19 cellular contexts compared by ENCODE assay signal in genomic region chr6:6993503-6994237, GRCh38.
DNase-seq lines count a peak whose midpoint lies in the region; ATAC-seq, FAIRE-seq and TF ChIP-seq lines count a peak whose summit lies in the region.
"Had no signal": no experiment of that assay in that cellular context is flagged by ENCODE, and none has a peak within 500 bp of the region (broad histone marks: within the 10 kb centered on the region; RNA-seq: fewer than 3 reads in every experiment).

No MANE protein-coding gene starts in this region.

- H3K79me2 ChIP-seq in MM.1S (ENCODE audit: low read length): no peaks in the 10 kb centered on the region

- peaks cover 26% of the 10 kb centered on the region for H3K4me1 ChIP-seq in left ventricle myocardium inferior
- peaks cover 13 to 17% (median 14%) of the 10 kb centered on the region in 3 donors for H3K4me1 ChIP-seq in pancreas
- no peaks in the 10 kb centered on the region for H3K4me1 ChIP-seq in MM.1S (ENCODE audit: low read length)
- H3K4me1 ChIP-seq: SJCRH30 had no signal

- H4K20me1 ChIP-seq in MM.1S (ENCODE audit: insufficient read depth, low read length): no peaks in the 10 kb centered on the region

- H2AFZ ChIP-seq in MM.1S (ENCODE audit: low read length): no peak overlapping the region

- DNase-seq in left ventricle myocardium inferior (no peak), cardiac septum (ENCODE audit: low spot score) (no peak), fibroblast of the aortic adventitia (ENCODE audit: low read depth) (peak; percentile 11), pancreas (no peak), NCI-H69 (lab: John Stamatoyannopoulos, UW) (no peak), MM.1S (no peak), T-helper 1 cell (no peak)
- DNase-seq: C1 segment of cervical spinal cord, DMS 273 treated with DMSO at 0.1 percent for 48 hours, HFFc6, KBM-7, NCI-H1105, NCI-H187, NCI-H524, SJCRH30 had no signal

- H3K9me2 ChIP-seq in MM.1S (replicated peaks; ENCODE audit: insufficient read depth, low read length): no peaks in the 10 kb centered on the region

- H3K36me3 ChIP-seq in left ventricle myocardium inferior: no peaks in the 10 kb centered on the region
- no peaks in the 10 kb centered on the region for H3K36me3 ChIP-seq in pancreas
- H3K36me3 ChIP-seq in MM.1S (replicated peaks; ENCODE audit: insufficient read depth, low read length): no peaks in the 10 kb centered on the region
- H3K36me3 ChIP-seq: SJCRH30 had no signal

- intact Hi-C loops in left ventricle myocardium inferior (cut with micrococcal nuclease) (no loop called here), cardiac septum (cut with DNase I) (no loop called here), pancreas (cut with DNase I) (no loop called here)

- TF ChIP-seq CTCF in left ventricle myocardium inferior (IDR thresholded peaks at IDR 0.05; ENCODE audit: borderline replicate concordance): no peak
- TF ChIP-seq CTCF in fibroblast of the aortic adventitia (IDR thresholded peaks at IDR 0.05; ENCODE audit: insufficient read depth, low read length): no peak
- TF ChIP-seq CTCF in pancreas (IDR thresholded peaks at IDR 0.05): no peak
- no peak for TF ChIP-seq CTCF in MM.1S (IDR thresholded peaks at IDR 0.05; ENCODE audit: low read length)

- H3K9me3 ChIP-seq in left ventricle myocardium inferior (replicated peaks) (no peaks in the 10 kb centered on the region), pancreas (no peaks in the 10 kb centered on the region), MM.1S (replicated peaks; ENCODE audit: insufficient read depth, low read length) (no peaks in the 10 kb centered on the region)
- H3K9me3 ChIP-seq: SJCRH30 had no signal

- H3K4me3 ChIP-seq in left ventricle myocardium inferior (no peak overlapping the region), fibroblast of the aortic adventitia (ENCODE audit: low read depth, low read length) (no peak overlapping the region), pancreas (no peak overlapping the region), MM.1S (ENCODE audit: low read length) (no peak overlapping the region)
- H3K4me3 ChIP-seq: SJCRH30 had no signal

- H3K27ac ChIP-seq in left ventricle myocardium inferior (replicated peaks) (peak overlapping the region; percentile 80), pancreas (peak overlapping the region in 1 of 4 donors; percentile 26), MM.1S (ENCODE audit: low read length) (no peak overlapping the region)
- H3K27ac ChIP-seq: HL-60, RWPE1, SJCRH30 had no signal

- 96 to 97% methylated on average over 4 of the region's 4 CpGs for WGBS in pancreas, 2 donors

- ATAC-seq in pancreas (peak; percentile 54 to 64 (median 62)), GM18511 (IDR thresholded peaks at IDR 0.05; ENCODE audit: unreplicated experiment) (no peak)

- H3K27me3 ChIP-seq in left ventricle myocardium inferior (ENCODE audit: low read depth) (no peaks in the 10 kb centered on the region), pancreas (no peaks in the 10 kb centered on the region), MM.1S (replicated peaks; ENCODE audit: insufficient read depth, low read length) (no peaks in the 10 kb centered on the region)
- H3K27me3 ChIP-seq: SJCRH30 had no signal

- H3K9ac ChIP-seq in MM.1S (ENCODE audit: low read length): no peak overlapping the region

- H3K4me2 ChIP-seq in MM.1S (ENCODE audit: low read depth, low read length): no peak overlapping the region

- FAIRE-seq in pancreas (lab: Jason Lieb, UNC): no peak
- FAIRE-seq: H1 had no signal

- no peaks in the 10 kb centered on the region for H3F3A ChIP-seq in MM.1S (ENCODE audit: insufficient read depth, low read length)
